12 cellular contexts compared by ENCODE assay signal in the genomic region with DNA sequence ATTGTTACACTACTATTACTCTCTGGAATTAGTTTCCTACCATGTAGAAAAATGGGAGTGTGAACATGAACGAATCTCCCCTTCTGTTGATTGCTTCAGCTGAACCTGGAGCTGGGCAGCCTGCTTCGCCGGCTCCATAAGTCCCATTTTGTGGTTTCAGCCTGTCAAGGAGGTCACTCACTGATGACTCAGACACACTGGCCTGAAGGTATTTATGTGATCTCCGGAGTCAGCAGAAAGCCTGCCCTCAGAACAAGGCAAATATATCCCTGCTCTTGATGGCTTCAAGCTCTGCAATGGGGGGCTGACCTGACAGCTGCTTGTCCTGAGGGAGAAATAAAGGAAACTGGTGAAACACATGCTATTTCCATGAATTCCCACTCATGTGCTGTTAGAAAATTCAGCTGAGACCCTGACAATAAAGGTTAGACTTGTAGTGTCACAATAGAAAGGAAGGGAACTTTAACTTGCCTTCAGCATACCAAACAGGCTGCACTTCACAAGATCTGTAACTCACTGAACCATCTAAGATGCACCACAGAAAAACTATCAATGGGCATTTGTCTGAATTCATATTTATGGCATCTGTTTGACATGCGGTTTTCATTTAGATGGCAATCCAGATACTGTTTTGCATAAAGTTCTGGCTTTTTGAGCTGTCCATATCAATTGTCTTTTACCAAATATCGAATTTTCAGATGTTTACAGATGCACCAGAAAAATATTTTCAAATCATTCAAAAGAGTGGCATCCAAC.
A peak's percentile ranks its signal among the peaks of the same experiment; 100 is the strongest.
DNase-seq lines count a peak whose midpoint lies in the region; ATAC-seq lines count a peak whose summit lies in the region.
"Had no signal": no experiment of that assay in that cellular context is flagged by ENCODE, and none has a peak within 500 bp of the region (broad histone marks: within the 10 kb centered on the region; RNA-seq: fewer than 3 reads in every experiment).

No MANE protein-coding gene starts in this region.

- no peak overlapping the region for H4K8ac ChIP-seq in neuronal stem cell (ENCODE audit: low read depth, low read length)

- H2BK5ac ChIP-seq in neuronal stem cell (ENCODE audit: low read length), result no peak overlapping the region

- no peak for ATAC-seq in HG02884 (IDR thresholded peaks at IDR 0.05; ENCODE audit: unreplicated experiment)

- H3K23ac ChIP-seq in neuronal stem cell (ENCODE audit: low read depth, low read length, poor library complexity), result no peak overlapping the region

- H3K9me3 ChIP-seq in NT2/D1 (ENCODE audit: insufficient read depth, low read length), result no peaks in the 10 kb centered on the region
- no peaks in the 10 kb centered on the region for H3K9me3 ChIP-seq in neuronal stem cell (replicated peaks in 1 of 2; ENCODE audit: control insufficient read depth in 2 of 2, insufficient read depth in 1 of 2, low read depth in 1 of 2, low read length in 2 of 2)
- H3K9me3 ChIP-seq: ascending aorta, right atrium auricular region, stomach had no signal

- H3K4ac ChIP-seq in neuronal stem cell (ENCODE audit: low read length), result no peak overlapping the region

- H3K14ac ChIP-seq in neuronal stem cell (ENCODE audit: low read length), result no peak overlapping the region

- no peak overlapping the region for H2BK120ac ChIP-seq in neuronal stem cell (ENCODE audit: low read depth, low read length)

- H3K4me1 ChIP-seq in NT2/D1 (ENCODE audit: insufficient read depth, insufficient read length) (no peaks in the 10 kb centered on the region), neuronal stem cell (ENCODE audit: control insufficient read depth in 2 of 2, insufficient read depth in 1 of 2, low read depth in 1 of 2, low read length in 2 of 2) (peaks cover 0 to 8% of the 10 kb centered on the region in 2 donors)
- H3K4me1 ChIP-seq: right atrium auricular region had no signal

- H3K9ac ChIP-seq in NT2/D1 (ENCODE audit: insufficient read length, low read depth) (no peak overlapping the region), neuronal stem cell (ENCODE audit: low read depth, low read length, poor library complexity) (no peak overlapping the region)

- H2AK5ac ChIP-seq in neuronal stem cell (ENCODE audit: low read depth, low read length), result no peak overlapping the region

- H3K36me3 ChIP-seq in NT2/D1 (ENCODE audit: insufficient read depth, insufficient read length, low read length) (no peaks in the 10 kb centered on the region), neuronal stem cell (replicated peaks in 1 of 2; ENCODE audit: control insufficient read depth in 2 of 2, insufficient read depth in 2 of 2, low read length in 2 of 2) (no peaks in the 10 kb centered on the region)
- H3K36me3 ChIP-seq: ascending aorta, right atrium auricular region, stomach had no signal

- H2AFZ ChIP-seq in neuronal stem cell (ENCODE audit: low read length), result peak overlapping the region; percentile 27

- H3K18ac ChIP-seq in neuronal stem cell (ENCODE audit: low read length), result no peak overlapping the region

- H3K4me3 ChIP-seq in NT2/D1 (ENCODE audit: insufficient read length, low read depth) (no peak overlapping the region), neuronal stem cell (ENCODE audit: low read length in 2 of 2) (no peak overlapping the region)
- H3K4me3 ChIP-seq: ascending aorta, right atrium auricular region, stomach had no signal

- WGBS in neuronal stem cell (ENCODE audit: extremely low coverage in 2 of 2, insufficient read length in 2 of 2, insufficient replicate concordance in 1 of 2), 2 donors, result no CpG with 5 or more reads among the region's 6 CpGs

- no peak overlapping the region for H4K91ac ChIP-seq in neuronal stem cell (ENCODE audit: low read depth, low read length, poor library complexity)

- no peak overlapping the region for H3K4me2 ChIP-seq in neuronal stem cell (ENCODE audit: insufficient read depth, low read length, poor library complexity, severe bottlenecking)

- H3K79me1 ChIP-seq in neuronal stem cell (ENCODE audit: low read depth, low read length), result no peaks in the 10 kb centered on the region

- H2BK15ac ChIP-seq in neuronal stem cell (ENCODE audit: low read length), result no peak overlapping the region

- H3K27ac ChIP-seq in neuronal stem cell (replicated peaks; ENCODE audit: low read length), result no peak overlapping the region
- H3K27ac ChIP-seq: right atrium auricular region, stomach had no signal

- H3K27me3 ChIP-seq in NT2/D1 (ENCODE audit: insufficient read depth, insufficient read length) (no peaks in the 10 kb centered on the region), neuronal stem cell (ENCODE audit: control insufficient read depth in 3 of 3, insufficient read depth in 3 of 3, low read depth in 1 of 3, low read length in 3 of 3) (no peaks in the 10 kb centered on the region)
- H3K27me3 ChIP-seq: ascending aorta, right atrium auricular region, stomach had no signal

- DNase-seq in EL (peak; percentile 97), NT2/D1 (ENCODE audit: low read depth, low spot score) (peak; percentile 13), dedifferentiated amniotic fluid mesenchymal stem cell (ENCODE audit: extremely low spot score) (peak; percentile 73), neuronal stem cell (ENCODE audit: low spot score) (no peak), putamen (ENCODE audit: low spot score) (no peak), DMS79 (lab: John Stamatoyannopoulos, UW) (no peak)
- DNase-seq in activated effector memory CD4-positive, alpha-beta T cell treated with anti-CD3 and anti-CD28 coated beads, Interleukin-2, amount 50 U/mL, for 16 hours, result no peak
- DNase-seq: activated B cell treated with CpG ODN at 0.5 μM for 24 hours, stomach had no signal

- no peak overlapping the region for H2BK12ac ChIP-seq in neuronal stem cell (ENCODE audit: low read length)

Comparison
In these comparisons a context has a peak if more than half of its experiments do, and no peak if none do; other contexts are left out.
1. DNase-seq: peak in EL (single experiment), NT2/D1 (single experiment) and dedifferentiated amniotic fluid mesenchymal stem cell (single experiment); none in neuronal stem cell (single experiment), activated effector memory CD4-positive, alpha-beta T cell treated with anti-CD3 and anti-CD28 coated beads, Interleukin-2, amount 50 U/mL, for 16 hours (single experiment), putamen (single experiment) and DMS79 (single experiment).